In genomic region chr17:37570527-37571093, GRCh38 we compare ENCODE assay signal across 8 cellular contexts. TPM values are rescaled to one million over a fixed set of nuclear protein-coding genes. Genes with fewer than 3 reads are reported as not detected.
DNase-seq lines count a peak whose midpoint lies in the region; ATAC-seq, FAIRE-seq and TF ChIP-seq lines count a peak whose summit lies in the region.

No MANE protein-coding gene starts in this region.

- no peak overlapping the region for H2BK120ac ChIP-seq in H9 (ENCODE audit: low read depth, low read length, poor library complexity, severe bottlenecking)

- H4K20me1 ChIP-seq in H9 (ENCODE audit: control insufficient read depth, insufficient read depth, insufficient read length) (no peaks in the 10 kb centered on the region), GM12878 (ENCODE audit: control insufficient read depth, insufficient read depth) (no peaks in the 10 kb centered on the region)

- H4K5ac ChIP-seq in H9 (ENCODE audit: insufficient read length, low read depth, low read length), result no peak overlapping the region

- H3K27me3 ChIP-seq in CD8-positive, alpha-beta T cell (ENCODE audit: insufficient read depth, low read length), result no peaks in the 10 kb centered on the region
- H3K27me3 ChIP-seq in H9 (ENCODE audit: insufficient read depth, low read length) (no peaks in the 10 kb centered on the region), GM12878 (replicated peaks in 1 of 2; ENCODE audit: control insufficient read depth in 2 of 2, insufficient read depth in 2 of 2, low read length in 1 of 2) (no peaks in the 10 kb centered on the region)

- H3K27ac ChIP-seq in CD8-positive, alpha-beta T cell (ENCODE audit: low read depth, low read length), result no peak overlapping the region
- H3K27ac ChIP-seq in H9 (ENCODE audit: insufficient read length, low read depth, low read length), result no peak overlapping the region
- no peak overlapping the region for H3K27ac ChIP-seq in GM12878 (ENCODE audit: control insufficient read depth, insufficient read depth)

- no peaks in the 10 kb centered on the region for H3K27me3 Mint-ChIP-seq in CD8-positive, alpha-beta T cell (ENCODE audit: low read depth)
- H3K27me3 Mint-ChIP-seq in H9 (ENCODE audit: low read depth), result no peaks in the 10 kb centered on the region

- H3K9ac ChIP-seq in H9 (ENCODE audit: extremely low read depth, insufficient read length, low read length), result no peak overlapping the region
- H3K9ac ChIP-seq in GM12878 (ENCODE audit: control insufficient read depth, insufficient read depth, low read length), result no peak overlapping the region

- H3K9me3 ChIP-seq in CD8-positive, alpha-beta T cell (ENCODE audit: low read length), result no peaks in the 10 kb centered on the region
- H3K9me3 ChIP-seq in H9 (ENCODE audit: control insufficient read depth, low read depth, low read length) (no peaks in the 10 kb centered on the region), GM12878 (replicated peaks; ENCODE audit: control insufficient read depth, insufficient read depth, low read length) (peaks cover 3% of the 10 kb centered on the region; the same call in 2 of the 3 replicates)

- H4K91ac ChIP-seq in H9 (ENCODE audit: insufficient read length, low read depth, low read length), result no peak overlapping the region

- no peak overlapping the region for H3K56ac ChIP-seq in H9 (ENCODE audit: insufficient read length, low read depth, low read length)

- H3K79me2 ChIP-seq in H9 (ENCODE audit: insufficient read depth, low read length) (no peaks in the 10 kb centered on the region), GM12878 (ENCODE audit: control insufficient read depth, insufficient read depth, low read length) (no peaks in the 10 kb centered on the region)

- H2BK5ac ChIP-seq in H9 (ENCODE audit: insufficient read length, low read length), result no peak overlapping the region

- BruUV-seq in GM12878 (replicated peaks; lab: Mats Ljungman, UMichigan), result no TSS peak

- TF ChIP-seq EP300 in GM12878 (IDR thresholded peaks at IDR 0.05; ENCODE audit: borderline replicate concordance in 1 of 2, control insufficient read depth in 1 of 2, low read depth in 2 of 2, low read length in 2 of 2), result no peak

- no peaks in the 10 kb centered on the region for H3K79me1 ChIP-seq in H9 (ENCODE audit: insufficient read depth, low read depth, low read length, poor library complexity, severe bottlenecking)

- no peak for TF ChIP-seq CTCF in CD8-positive, alpha-beta T cell (IDR thresholded peaks at IDR 0.05)
- TF ChIP-seq CTCF in H9 (conservative IDR thresholded peaks at IDR 0.05) (peak; percentile 76), GM12878 (IDR thresholded peaks at IDR 0.05 in 2 of 3, conservative IDR thresholded peaks at IDR 0.05 in 1 of 3; ENCODE audit: control insufficient read depth in 2 of 3, extremely low read depth in 1 of 3, insufficient read depth in 1 of 3, low read depth in 3 of 3, low read length in 3 of 3) (peak; percentile 40 to 50 (median 50))

- H3K27ac Mint-ChIP-seq in CD8-positive, alpha-beta T cell, result no peak overlapping the region
- no peak overlapping the region for H3K27ac Mint-ChIP-seq in H9

- no peak overlapping the region for H3K4me2 ChIP-seq in H9 (ENCODE audit: insufficient read depth, insufficient read length, low read length)
- H3K4me2 ChIP-seq in GM12878 (ENCODE audit: control insufficient read depth, insufficient read depth), result no peak overlapping the region

- WGBS in H9 (ENCODE audit: extremely low coverage, insufficient read length, low lambda C conversion rate), result no CpG with 5 or more reads among the region's 8 CpGs
- WGBS in GM12878 (ENCODE audit: insufficient coverage, insufficient replicate concordance, low lambda C conversion rate, missing lambda C conversion rate), result 100% methylated on average over 8 of the region's 8 CpGs

- 0 out of 2 replicates have a peak, but pooled peaks have one; percentile 33 for TF ChIP-seq RAD21 in GM12878 (IDR thresholded peaks at IDR 0.05; ENCODE audit: insufficient read depth, low read depth, low read length)

- peaks cover 48% of the 10 kb centered on the region for H3K36me3 ChIP-seq in CD8-positive, alpha-beta T cell (ENCODE audit: insufficient read depth, low read length)
- peaks cover 2 to 17% of the 10 kb centered on the region in 2 experiments for H3K36me3 ChIP-seq in GM12878 (ENCODE audit: control insufficient read depth in 2 of 2, insufficient read depth in 2 of 2, low read length in 1 of 2)

- SMC1A ChIA-PET in GM12878 (lab: Charles Lee; ENCODE audit: uncharacterized antibody, unreplicated experiment), result interaction anchor here (0.5 to 1.9 kb wide), 6 partner anchors 9 to 197 kb away, joined by 3 to 8 read pairs (median 4); partner anchors contain the start of gene SYNRG

- peaks cover 78% of the 10 kb centered on the region for H3K36me3 Mint-ChIP-seq in CD8-positive, alpha-beta T cell
- H3K36me3 Mint-ChIP-seq in H9 (ENCODE audit: insufficient read depth in 1 of 3, low read depth in 3 of 3), result peaks cover 32 to 57% (median 53%) of the 10 kb centered on the region in 3 experiments; a peak in 6 of 7 replicates

- no peaks in the 10 kb centered on the region for H3K4me1 ChIP-seq in CD8-positive, alpha-beta T cell (ENCODE audit: insufficient read depth, low read length)
- H3K4me1 ChIP-seq in H9 (ENCODE audit: insufficient read depth, low read length), result no peaks in the 10 kb centered on the region
- no peaks in the 10 kb centered on the region for H3K4me1 ChIP-seq in GM12878 (ENCODE audit: control insufficient read depth, insufficient read depth, low read length)

- peak in 4 of 7 experiments; percentile 3 to 37 (median 25) for DNase-seq in CD8-positive, alpha-beta T cell
- peak; percentile 87 for DNase-seq in H9
- peak; percentile 44 for DNase-seq in OCI-M1 (lab: John Stamatoyannopoulos, UW)
- no peak for DNase-seq in GM12878 (ENCODE audit: low read depth, low spot score)
- peak; percentile 63 for DNase-seq in iris pigment epithelial cell (ENCODE audit: low read depth)
- peak; percentile 10 to 18 for DNase-seq in stimulated activated CD8-positive, alpha-beta memory T cell treated with anti-CD3 and anti-CD28 coated beads, Interleukin-7, amount 100 ng/mL, for 48 hours (ENCODE audit: extremely low read depth in 1 of 2, low read depth in 1 of 2)

- no peak overlapping the region for H3K4me3 ChIP-seq in CD8-positive, alpha-beta T cell (ENCODE audit: low read depth, low read length)
- H3K4me3 ChIP-seq in GM12878, result no peak overlapping the region

- no peak overlapping the region for H3T11ph ChIP-seq in H9 (ENCODE audit: low read length)

- H3K4me3 Mint-ChIP-seq in CD8-positive, alpha-beta T cell, result no peak overlapping the region
- no peak overlapping the region for H3K4me3 Mint-ChIP-seq in H9

- H3K14ac ChIP-seq in H9 (ENCODE audit: insufficient read depth, low read length), result no peak overlapping the region

- H3K23me2 ChIP-seq in H9 (ENCODE audit: insufficient read length, low read depth, low read length, poor library complexity, severe bottlenecking), result no peaks in the 10 kb centered on the region

- H3K23ac ChIP-seq in H9 (ENCODE audit: insufficient read length, low read depth, low read length), result no peak overlapping the region

- no peak overlapping the region for H3K4ac ChIP-seq in H9 (ENCODE audit: low read depth, low read length)

- peaks cover 17% of the 10 kb centered on the region for H3K4me1 Mint-ChIP-seq in CD8-positive, alpha-beta T cell (ENCODE audit: low read depth)
- H3K4me1 Mint-ChIP-seq in H9, result no peaks in the 10 kb centered on the region

- intact Hi-C loops in CD8-positive, alpha-beta T cell (cut with DNase I, micrococcal nuclease), result loop anchor here in 1 of 2 experiments (2.0 to 5.0 kb wide), 2 partner anchors 20 to 37 kb away; partner anchors contain the start of gene SYNRG
- intact Hi-C loops in GM12878 (cut with micrococcal nuclease; ENCODE audit: unreplicated experiment), result no loop called here

- RAD21 ChIA-PET in GM12878 (lab: Charles Lee; ENCODE audit: unreplicated experiment), result interaction anchor here (0.9 kb wide), 1 partner anchor 197 kb away, joined by 5 read pairs; no protein-coding TSS in a partner anchor

- TF ChIP-seq POLR2A in GM12878 (IDR thresholded peaks at IDR 0.05; ENCODE audit: low read depth, low read length), result no peak

- POLR2A ChIA-PET in CD8-positive, alpha-beta T cell (lab: Charles Lee), result interaction anchor here (0.5 to 2.3 kb wide), 2 partner anchors 39 to 229 kb away, joined by 4 to 6 read pairs; partner anchors contain the start of gene SYNRG
- POLR2A ChIA-PET in GM12878 (lab: Charles Lee), result interaction anchor here (0.6 to 0.9 kb wide), 3 partner anchors 32 to 270 kb away, joined by 3 to 5 read pairs (median 4); no protein-coding TSS in a partner anchor

- no peak overlapping the region for H2BK12ac ChIP-seq in H9 (ENCODE audit: insufficient read length, low read depth, low read length)

- no peak for FAIRE-seq in GM12878 (lab: Jason Lieb, UNC)

- H3K18ac ChIP-seq in H9 (ENCODE audit: insufficient read length, low read depth, low read length), result no peak overlapping the region

- CTCF ChIA-PET in CD8-positive, alpha-beta T cell (lab: Charles Lee), result interaction anchor here (0.6 to 1.9 kb wide), 6 partner anchors 11 to 43 kb away, joined by 3 to 6 read pairs (median 4); partner anchors contain the start of gene SYNRG
- CTCF ChIA-PET in GM12878 (lab: Yijun Ruan, JAX), result interaction anchor here (1.0 to 2.8 kb wide), 10 partner anchors 9 to 197 kb away, joined by 3 to 18 read pairs (median 4); no protein-coding TSS in a partner anchor

- H2AFZ ChIP-seq in H9 (ENCODE audit: low read length) (no peak overlapping the region), GM12878 (ENCODE audit: control insufficient read depth, low read depth, low read length) (no peak overlapping the region)

- no peak overlapping the region for H2BK15ac ChIP-seq in H9 (ENCODE audit: low read depth, low read length)

- H3K9me3 Mint-ChIP-seq in CD8-positive, alpha-beta T cell, result no peaks in the 10 kb centered on the region
- peaks cover 0 to 5% of the 10 kb centered on the region in 2 experiments; a peak in 2 of 5 replicates for H3K9me3 Mint-ChIP-seq in H9

- in situ Hi-C loops in GM12878 (cut with MboI), result no loop called here

- no peak overlapping the region for H4K8ac ChIP-seq in H9 (replicated peaks; ENCODE audit: insufficient read length, low read depth, low read length)

- peak; percentile 54 for ATAC-seq in CD8-positive, alpha-beta T cell
- ATAC-seq in GM12878 (peak; percentile 71), GM19324 (IDR thresholded peaks at IDR 0.05; ENCODE audit: low FRiP score, unreplicated experiment) (no peak), GM19397 (IDR thresholded peaks at IDR 0.05; ENCODE audit: unreplicated experiment) (no peak)

- H2BK20ac ChIP-seq in H9 (ENCODE audit: low read depth, low read length, poor library complexity, severe bottlenecking), result no peak overlapping the region

- H2AK5ac ChIP-seq in H9 (ENCODE audit: insufficient read length, low read length), result no peak overlapping the region

RNA-seq across cellular contexts. Expression of gene SYNRG, which starts 38.6 kb away (rescaled TPM):
- total RNA-seq in CD8-positive, alpha-beta T cell, result 10 to 100 TPM; 46.4 to 47.0 TPM
- total RNA-seq in H9 (2021) (27.5 and 30.5 TPM in 2 replicates), GM12878 (2014; rRNA removed) (14.4 and 15.4 TPM in 2 replicates), GM12878 (2014; rRNA removed; fragmentation: Illumina TruSeq; extraction: Trizol) (25.2 and 25.8 TPM in 2 replicates), GM12878 (2021) (32.5 and 40.4 TPM in 2 replicates)
- total RNA-seq in GM12878 (2013; cell fraction: nucleolus; rRNA removed), result 103 and 104 TPM in 2 replicates
- 15.5 TPM for polyA plus RNA-seq in GM12878 (2011; ENCODE audit: low read depth)
- polyA plus RNA-seq in GM12878 (2011; rRNA removed) (23.6 and 28.2 TPM in 2 replicates), GM12878 (2014; fragmentation: Illumina TruSeq; extraction: Trizol) (27.2 and 29.7 TPM in 2 replicates), GM12878 (2014; fragmentation: Nextera tagmentation; extraction: Ambion mirVana) (1 to 10 TPM; 5.2 to 5.8 TPM), GM12878 (2014; rRNA removed) (19.3 and 21.8 TPM in 2 replicates), GM12878 (2016; fragmentation: Nextera tagmentation; extraction: Ambion mirVana) (10 to 100 TPM; 30.7 to 36.7 TPM)
- 20.1 and 22.4 TPM in 2 replicates for polyA plus RNA-seq in GM12878 (2011; cell fraction: cytosol; rRNA removed)
- polyA plus RNA-seq in GM12878 (2011; cell fraction: nucleus; rRNA removed), result 34.9 and 35.8 TPM in 2 replicates
- polyA plus RNA-seq in GM12878 (2012), result 17.1 and 21.9 TPM in 2 replicates
- 50.2 and 52.1 TPM in 2 replicates for polyA minus RNA-seq in GM12878 (2011; rRNA and poly(A)+ RNA removed)
- 13.5 and 24.8 TPM in 2 replicates for polyA minus RNA-seq in GM12878 (2011; cell fraction: cytosol; rRNA and poly(A)+ RNA removed)
- 26.7 and 43.8 TPM in 2 replicates for polyA minus RNA-seq in GM12878 (2011; cell fraction: nucleus; rRNA and poly(A)+ RNA removed)

Comparison
In these comparisons a context has a peak if more than half of its experiments do, and no peak if none do; other contexts are left out.
1. ATAC-seq: peak in CD8-positive, alpha-beta T cell (single experiment) and GM12878 (single experiment); none in GM19324 (single experiment) and GM19397 (single experiment).